In the genomic region with DNA sequence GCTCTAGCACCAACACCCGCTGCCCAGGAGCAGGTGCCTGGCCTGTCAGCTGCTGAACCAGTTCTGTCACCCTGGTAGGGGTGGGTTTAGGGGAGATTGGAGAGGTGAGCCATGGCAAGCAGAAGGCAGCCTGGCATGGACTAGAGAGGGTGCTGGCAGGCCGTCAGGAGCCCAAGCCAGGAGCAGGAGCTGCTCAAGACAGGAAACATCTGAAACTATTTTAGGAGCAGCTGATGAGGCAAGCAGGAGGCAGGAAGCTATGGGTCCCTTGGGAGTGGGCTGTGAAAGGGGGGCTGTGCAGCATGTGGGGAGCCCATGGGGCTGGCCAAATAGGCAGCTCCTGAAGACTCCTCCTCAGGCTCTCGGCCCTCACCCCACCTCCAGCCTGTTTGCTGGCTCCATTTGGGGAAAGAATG, we compare ENCODE assay signal across 1 cellular context.
TF ChIP-seq lines count a peak whose summit lies in the region.

No MANE protein-coding gene starts in this region.

TF ChIP-seq in HEK293, 187 proteins besides CTCF, POLR2A, EP300 and RAD21 (continued from another document):
- TF ChIP-seq, protein P1, sequence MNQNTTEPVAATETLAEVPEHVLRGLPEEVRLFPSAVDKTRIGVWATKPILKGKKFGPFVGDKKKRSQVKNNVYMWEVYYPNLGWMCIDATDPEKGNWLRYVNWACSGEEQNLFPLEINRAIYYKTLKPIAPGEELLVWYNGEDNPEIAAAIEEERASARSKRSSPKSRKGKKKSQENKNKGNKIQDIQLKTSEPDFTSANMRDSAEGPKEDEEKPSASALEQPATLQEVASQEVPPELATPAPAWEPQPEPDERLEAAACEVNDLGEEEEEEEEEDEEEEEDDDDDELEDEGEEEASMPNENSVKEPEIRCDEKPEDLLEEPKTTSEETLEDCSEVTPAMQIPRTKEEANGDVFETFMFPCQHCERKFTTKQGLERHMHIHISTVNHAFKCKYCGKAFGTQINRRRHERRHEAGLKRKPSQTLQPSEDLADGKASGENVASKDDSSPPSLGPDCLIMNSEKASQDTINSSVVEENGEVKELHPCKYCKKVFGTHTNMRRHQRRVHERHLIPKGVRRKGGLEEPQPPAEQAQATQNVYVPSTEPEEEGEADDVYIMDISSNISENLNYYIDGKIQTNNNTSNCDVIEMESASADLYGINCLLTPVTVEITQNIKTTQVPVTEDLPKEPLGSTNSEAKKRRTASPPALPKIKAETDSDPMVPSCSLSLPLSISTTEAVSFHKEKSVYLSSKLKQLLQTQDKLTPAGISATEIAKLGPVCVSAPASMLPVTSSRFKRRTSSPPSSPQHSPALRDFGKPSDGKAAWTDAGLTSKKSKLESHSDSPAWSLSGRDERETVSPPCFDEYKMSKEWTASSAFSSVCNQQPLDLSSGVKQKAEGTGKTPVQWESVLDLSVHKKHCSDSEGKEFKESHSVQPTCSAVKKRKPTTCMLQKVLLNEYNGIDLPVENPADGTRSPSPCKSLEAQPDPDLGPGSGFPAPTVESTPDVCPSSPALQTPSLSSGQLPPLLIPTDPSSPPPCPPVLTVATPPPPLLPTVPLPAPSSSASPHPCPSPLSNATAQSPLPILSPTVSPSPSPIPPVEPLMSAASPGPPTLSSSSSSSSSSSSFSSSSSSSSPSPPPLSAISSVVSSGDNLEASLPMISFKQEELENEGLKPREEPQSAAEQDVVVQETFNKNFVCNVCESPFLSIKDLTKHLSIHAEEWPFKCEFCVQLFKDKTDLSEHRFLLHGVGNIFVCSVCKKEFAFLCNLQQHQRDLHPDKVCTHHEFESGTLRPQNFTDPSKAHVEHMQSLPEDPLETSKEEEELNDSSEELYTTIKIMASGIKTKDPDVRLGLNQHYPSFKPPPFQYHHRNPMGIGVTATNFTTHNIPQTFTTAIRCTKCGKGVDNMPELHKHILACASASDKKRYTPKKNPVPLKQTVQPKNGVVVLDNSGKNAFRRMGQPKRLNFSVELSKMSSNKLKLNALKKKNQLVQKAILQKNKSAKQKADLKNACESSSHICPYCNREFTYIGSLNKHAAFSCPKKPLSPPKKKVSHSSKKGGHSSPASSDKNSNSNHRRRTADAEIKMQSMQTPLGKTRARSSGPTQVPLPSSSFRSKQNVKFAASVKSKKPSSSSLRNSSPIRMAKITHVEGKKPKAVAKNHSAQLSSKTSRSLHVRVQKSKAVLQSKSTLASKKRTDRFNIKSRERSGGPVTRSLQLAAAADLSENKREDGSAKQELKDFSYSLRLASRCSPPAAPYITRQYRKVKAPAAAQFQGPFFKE (tag by site-specific recombination; IDR thresholded peaks at IDR 0.05; ENCODE audit: borderline replicate concordance): no peak
- TF ChIP-seq ZNF354C (tag by site-specific recombination; IDR thresholded peaks at IDR 0.05; ENCODE audit: borderline replicate concordance, low read depth) (no peak), ZBTB8A (tag by site-specific recombination; IDR thresholded peaks at IDR 0.05) (0 out of 2 replicates have a peak, but pooled peaks have one; percentile 42), OSR2 (tag by site-specific recombination; IDR thresholded peaks at IDR 0.05) (peak; percentile 41)
